ENCODE assay signal across 23 cellular contexts in the genomic region with DNA sequence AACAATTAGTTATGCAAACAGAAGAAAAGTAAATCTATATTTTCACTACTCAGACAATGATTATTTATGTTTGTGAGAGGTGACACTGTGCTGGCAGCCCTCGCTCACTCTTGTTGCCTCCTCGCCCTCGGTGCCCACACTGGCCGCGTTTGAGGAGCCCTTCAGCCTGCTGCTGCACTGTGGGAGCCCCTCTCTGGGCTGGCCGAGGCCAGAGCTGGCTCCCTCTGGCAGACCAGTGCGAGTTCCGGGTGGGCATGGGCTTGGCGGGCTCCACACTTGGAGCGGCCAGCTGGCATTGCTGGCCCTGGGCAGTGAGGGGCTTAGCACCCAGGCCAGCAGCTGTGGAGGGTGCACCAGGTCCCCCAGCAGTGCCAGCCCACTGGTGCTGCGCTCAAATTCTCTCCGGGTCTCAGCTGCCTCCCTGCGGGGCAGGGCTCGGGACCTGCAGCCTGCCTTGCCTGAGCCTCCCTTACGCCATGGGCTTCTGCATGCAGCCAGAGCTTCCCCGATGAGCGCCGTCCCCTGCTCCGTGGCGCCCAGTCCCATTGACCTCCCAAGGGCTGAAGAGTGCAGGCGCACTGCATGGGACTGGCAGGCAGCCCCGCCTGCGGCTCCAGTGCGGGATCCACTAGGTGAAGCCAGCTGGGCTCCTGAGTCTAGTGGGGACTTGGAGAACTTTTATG.
DNase-seq lines count a peak whose midpoint lies in the region; ATAC-seq and TF ChIP-seq lines count a peak whose summit lies in the region.
"Had no signal": no experiment of that assay in that cellular context is flagged by ENCODE, and none has a peak within 500 bp of the region (broad histone marks: within the 10 kb centered on the region; RNA-seq: fewer than 3 reads in every experiment).

No MANE protein-coding gene starts in this region.

- H3K36me3 ChIP-seq in mesendoderm (ENCODE audit: control insufficient read depth, insufficient read depth, low read length) = no peaks in the 10 kb centered on the region
- H3K36me3 ChIP-seq in upper lobe of right lung = no peaks in the 10 kb centered on the region
- H3K36me3 ChIP-seq: BE2C, BLaER1 had no signal

- no peak overlapping the region for H4K8ac ChIP-seq in mesendoderm (ENCODE audit: low read depth, low read length)

- H3K27ac ChIP-seq in mesendoderm (ENCODE audit: low read depth, low read length) (no peak overlapping the region), upper lobe of right lung (no peak overlapping the region)
- H3K27ac ChIP-seq: BLaER1 had no signal

- no peak overlapping the region for H3K4ac ChIP-seq in mesendoderm (ENCODE audit: low read depth, low read length)

- intact Hi-C loops in upper lobe of right lung (cut with DNase I) = no loop called here

- H3K4me3 Mint-ChIP-seq in chondrocyte (ENCODE audit: unreplicated experiment) = no peak overlapping the region
- H3K4me3 Mint-ChIP-seq: CD14-positive monocyte; CD4-positive, alpha-beta memory T cell; CD4-positive, CD25-positive, alpha-beta regulatory T cell; CD8-positive, alpha-beta memory T cell had no signal

- no CpG with 5 or more reads among the region's 24 CpGs for WGBS in mesendoderm (ENCODE audit: extremely low coverage, insufficient coverage, low lambda C conversion rate)

- ATAC-seq in upper lobe of right lung (peak; percentile 29), HG03045 (IDR thresholded peaks at IDR 0.05; ENCODE audit: unreplicated experiment) (no peak)
- ATAC-seq: GM12878 had no signal

- H3K4me1 ChIP-seq in mesendoderm (ENCODE audit: control insufficient read depth, low read depth, low read length) = no peaks in the 10 kb centered on the region
- H3K4me1 ChIP-seq in upper lobe of right lung = no peaks in the 10 kb centered on the region
- H3K4me1 ChIP-seq: BE2C, BLaER1 had no signal

- no peak overlapping the region for H3K9ac ChIP-seq in mesendoderm (ENCODE audit: low read length)
- H3K9ac ChIP-seq: BLaER1 had no signal

- H3K56ac ChIP-seq in mesendoderm (ENCODE audit: low read length) = no peak overlapping the region

- no peak overlapping the region for H3K23ac ChIP-seq in mesendoderm (ENCODE audit: low read length)

- H3K36me3 Mint-ChIP-seq in chondrocyte (ENCODE audit: low read depth) = no peaks in the 10 kb centered on the region
- H3K36me3 Mint-ChIP-seq: CD14-positive monocyte; CD4-positive, alpha-beta memory T cell; CD4-positive, CD25-positive, alpha-beta regulatory T cell; CD8-positive, alpha-beta memory T cell had no signal

- peaks cover 4% of the 10 kb centered on the region for H3K4me1 Mint-ChIP-seq in chondrocyte (ENCODE audit: low read depth)
- H3K4me1 Mint-ChIP-seq: CD14-positive monocyte; CD4-positive, alpha-beta memory T cell; CD4-positive, CD25-positive, alpha-beta regulatory T cell; CD8-positive, alpha-beta memory T cell had no signal

- H3K79me2 ChIP-seq in mesendoderm (ENCODE audit: control insufficient read depth, insufficient read depth, low read length) = no peaks in the 10 kb centered on the region

- H3K27me3 Mint-ChIP-seq in chondrocyte (ENCODE audit: low read depth) = no peaks in the 10 kb centered on the region
- H3K27me3 Mint-ChIP-seq: CD4-positive, alpha-beta memory T cell; CD4-positive, CD25-positive, alpha-beta regulatory T cell; CD8-positive, alpha-beta memory T cell had no signal

- no peak overlapping the region for H3K27ac Mint-ChIP-seq in chondrocyte (ENCODE audit: unreplicated experiment)
- H3K27ac Mint-ChIP-seq: CD14-positive monocyte; CD4-positive, alpha-beta memory T cell; CD4-positive, CD25-positive, alpha-beta regulatory T cell; CD8-positive, alpha-beta memory T cell had no signal

- no peak overlapping the region for H3K18ac ChIP-seq in mesendoderm (ENCODE audit: low read length)

- H3K27me3 ChIP-seq in mesendoderm (ENCODE audit: insufficient read depth, low read length, poor library complexity) = no peaks in the 10 kb centered on the region
- H3K27me3 ChIP-seq in upper lobe of right lung = no peaks in the 10 kb centered on the region
- H3K27me3 ChIP-seq: BE2C, BLaER1 had no signal

- H2BK15ac ChIP-seq in mesendoderm (replicated peaks; ENCODE audit: low read depth) = no peak overlapping the region

- H2BK5ac ChIP-seq in mesendoderm (ENCODE audit: low read length) = no peak overlapping the region

- no peak overlapping the region for H3K4me2 ChIP-seq in mesendoderm (ENCODE audit: low read length)
- H3K4me2 ChIP-seq: BLaER1 had no signal

- H3K9me3 Mint-ChIP-seq in chondrocyte (ENCODE audit: low read depth) = peaks cover 8% of the 10 kb centered on the region

- H3K9me3 ChIP-seq in upper lobe of right lung = no peaks in the 10 kb centered on the region
- H3K9me3 ChIP-seq: BE2C had no signal

- H2AK5ac ChIP-seq in mesendoderm (ENCODE audit: low read length) = no peak overlapping the region

- no peak overlapping the region for H3K4me3 ChIP-seq in mesendoderm (ENCODE audit: low read length)
- H3K4me3 ChIP-seq in upper lobe of right lung = no peak overlapping the region
- H3K4me3 ChIP-seq: BLaER1, GM12878 had no signal

- no peak overlapping the region for H2BK120ac ChIP-seq in mesendoderm (ENCODE audit: low read depth, low read length)

- no peak overlapping the region for H4K5ac ChIP-seq in mesendoderm (ENCODE audit: low read length)

- TF ChIP-seq CTCF in chondrocyte (IDR thresholded peaks at IDR 0.05) (no peak), upper lobe of right lung (IDR thresholded peaks at IDR 0.05) (no peak)

- H3K79me1 ChIP-seq in mesendoderm (ENCODE audit: low read length) = no peaks in the 10 kb centered on the region

- peak; percentile 90 for DNase-seq in chondrocyte (ENCODE audit: low spot score)
- peak; percentile 2 for DNase-seq in mesendoderm
- peak; percentile 58 for DNase-seq in upper lobe of right lung
- no peak for DNase-seq in ureter (ENCODE audit: low spot score)
- DNase-seq: 8988T; ACHN; BE2C; C1 segment of cervical spinal cord; CD4-positive, alpha-beta memory T cell; CD4-positive, CD25-positive, alpha-beta regulatory T cell; CD8-positive, alpha-beta memory T cell; COR-L47; DMS 273 treated with DMSO at 0.1 percent for 48 hours; DMS153; DMS53; DMS79; DND-41; EL; GDM1 had no signal
